In genomic region chr3:160980740-160981139, GRCh38 we compare ENCODE assay signal across 11 cellular contexts.
A peak's percentile ranks its signal among the peaks of the same experiment; 100 is the strongest.
DNase-seq lines count a peak whose midpoint lies in the region; ATAC-seq and TF ChIP-seq lines count a peak whose summit lies in the region.
"Had no signal": no experiment of that assay in that cellular context is flagged by ENCODE, and none has a peak within 500 bp of the region (broad histone marks: within the 10 kb centered on the region; RNA-seq: fewer than 3 reads in every experiment).

No MANE protein-coding gene starts in this region.

- no peaks in the 10 kb centered on the region for H3K27me3 ChIP-seq in body of pancreas
- H3K27me3 ChIP-seq: upper lobe of left lung had no signal

- TF ChIP-seq POLR2A in GM18505 (IDR thresholded peaks at IDR 0.05; ENCODE audit: borderline replicate concordance, extremely low read depth, insufficient read depth, insufficient read length) (no peak), body of pancreas (IDR thresholded peaks at IDR 0.05) (no peak)

- no peak overlapping the region for H3K4me3 ChIP-seq in body of pancreas
- H3K4me3 ChIP-seq: upper lobe of left lung had no signal

- peaks cover 0 to 5% (median 0%) of the 10 kb centered on the region in 3 donors for H3K36me3 Mint-ChIP-seq in immature natural killer cell
- no peaks in the 10 kb centered on the region for H3K36me3 Mint-ChIP-seq in osteocyte (ENCODE audit: unreplicated experiment)

- no peaks in the 10 kb centered on the region for H3K9me3 ChIP-seq in body of pancreas
- H3K9me3 ChIP-seq: upper lobe of left lung had no signal

- H3K27ac Mint-ChIP-seq in immature natural killer cell (peak overlapping the region; percentile 50 to 91 (median 82)), osteocyte (ENCODE audit: unreplicated experiment) (no peak overlapping the region)

- peak overlapping the region in 1 of 4 donors; percentile 54 for H3K27ac ChIP-seq in body of pancreas

- TF ChIP-seq CTCF in osteocyte (IDR thresholded peaks at IDR 0.05), result no peak
- TF ChIP-seq CTCF in body of pancreas (IDR thresholded peaks at IDR 0.05), result no peak

- ATAC-seq in GM18505 (IDR thresholded peaks at IDR 0.05; ENCODE audit: unreplicated experiment), result peak; percentile 48
- peak; percentile 38 for ATAC-seq in GM21526 (IDR thresholded peaks at IDR 0.05; ENCODE audit: low FRiP score, unreplicated experiment)
- ATAC-seq in HG03175 (IDR thresholded peaks at IDR 0.05; ENCODE audit: unreplicated experiment), result peak; percentile 62
- no peak for ATAC-seq in body of pancreas

- intact Hi-C loops in body of pancreas (cut with DNase I), result no loop called here

- H3K4me3 Mint-ChIP-seq in immature natural killer cell, result peak overlapping the region; percentile 14 to 60 (median 27)
- H3K4me3 Mint-ChIP-seq in osteocyte (ENCODE audit: unreplicated experiment), result no peak overlapping the region

- H3K9me3 Mint-ChIP-seq in immature natural killer cell, result peaks cover 0 to 9% (median 3%) of the 10 kb centered on the region in 6 donors
- peaks cover 7% of the 10 kb centered on the region for H3K9me3 Mint-ChIP-seq in osteocyte (ENCODE audit: unreplicated experiment)

- WGBS in body of pancreas, 2 donors, result 74 to 87% methylated on average over 2 of the region's 2 CpGs

- H3K36me3 ChIP-seq in body of pancreas (replicated peaks in 1 of 2; ENCODE audit: insufficient read depth in 1 of 2, low read depth in 2 of 2), result no peaks in the 10 kb centered on the region
- H3K36me3 ChIP-seq: upper lobe of left lung had no signal

- H3K4me1 Mint-ChIP-seq in immature natural killer cell, result peaks cover 52 to 74% of the 10 kb centered on the region in 2 donors
- H3K4me1 Mint-ChIP-seq in osteocyte (ENCODE audit: unreplicated experiment), result no peaks in the 10 kb centered on the region

- peak; percentile 6 to 24 (median 20) for DNase-seq in immature natural killer cell
- no peak for DNase-seq in osteocyte (ENCODE audit: extremely low spot score, unreplicated experiment)
- DNase-seq in NCI-H524 treated with DMSO at 0.1 percent for 48 hours (lab: John Stamatoyannopoulos, UW), result no peak
- no peak for DNase-seq in body of pancreas
- DNase-seq in activated gamma-delta T cell (lab: John Stamatoyannopoulos, UW), result no peak
- DNase-seq: occipital lobe; stimulated activated CD4-positive, alpha-beta T cell treated with anti-CD3 and anti-CD28 coated beads, Interleukin-4, amount 100 ng/mL, for 24 hours had no signal

- H3K4me1 ChIP-seq in body of pancreas, result no peaks in the 10 kb centered on the region

- H3K27me3 Mint-ChIP-seq in immature natural killer cell (ENCODE audit: low read depth in 3 of 3), result peaks cover 0 to 3% (median 3%) of the 10 kb centered on the region in 3 donors
- no peaks in the 10 kb centered on the region for H3K27me3 Mint-ChIP-seq in osteocyte (ENCODE audit: unreplicated experiment)

Comparison
In these comparisons a context has a peak if more than half of its experiments do, and no peak if none do; other contexts are left out.
1. DNase-seq: peak in immature natural killer cell (3 of 3); none in osteocyte (single experiment), NCI-H524 treated with DMSO at 0.1 percent for 48 hours (single experiment), body of pancreas (0 of 4) and activated gamma-delta T cell (single experiment).